Comparison of ENCODE assay signal across 8 cellular contexts in the genomic region with DNA sequence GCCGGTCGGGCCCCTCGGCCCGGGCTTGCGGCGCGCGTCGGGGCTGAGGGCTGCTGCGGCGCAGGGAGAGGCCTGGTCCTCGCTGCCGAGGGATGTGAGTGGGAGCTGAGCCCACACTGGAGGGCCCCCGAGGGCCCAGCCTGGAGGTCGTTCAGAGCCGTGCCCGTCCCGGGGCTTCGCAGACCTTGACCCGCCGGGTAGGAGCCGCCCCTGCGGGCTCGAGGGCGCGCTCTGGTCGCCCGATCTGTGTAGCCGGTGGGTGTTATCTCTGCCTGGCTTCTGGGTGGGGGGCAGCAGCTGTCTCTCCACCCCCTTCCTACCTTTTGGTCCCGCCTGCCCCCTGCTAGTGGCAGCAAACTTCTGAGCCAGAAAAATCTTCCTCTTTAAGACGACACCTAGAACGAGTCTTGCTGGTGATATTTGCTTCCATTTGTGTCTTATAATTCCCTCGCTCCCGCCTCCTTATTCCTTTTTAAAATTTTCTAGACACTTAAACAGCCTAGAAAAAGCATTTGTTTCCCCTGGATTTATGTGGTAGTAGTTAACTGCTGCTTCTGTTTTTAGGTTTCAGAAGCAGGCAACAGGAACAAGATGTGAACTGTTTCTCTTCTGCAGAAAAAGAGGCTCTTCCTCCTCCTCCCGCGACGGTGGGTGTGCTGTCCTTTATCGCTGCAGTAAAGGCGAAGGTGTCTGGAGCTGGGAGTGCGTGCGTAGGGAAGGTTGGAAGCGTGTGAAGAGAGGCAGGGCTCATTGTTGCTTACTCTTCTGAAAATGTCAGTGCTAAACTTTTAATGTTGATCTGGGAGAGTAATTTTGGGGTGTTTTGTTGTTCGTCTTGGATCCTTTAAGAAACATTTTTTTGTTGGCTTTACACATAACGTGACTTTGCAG. TPM values are rescaled to one million over a fixed set of nuclear protein-coding genes. Genes with fewer than 3 reads are reported as not detected.
DNase-seq lines count a peak whose midpoint lies in the region; ATAC-seq and TF ChIP-seq lines count a peak whose summit lies in the region.

No MANE protein-coding gene starts in this region.

- POLR2A ChIA-PET in GM10248 (lab: Yijun Ruan, JAX): no interaction called here

- peak in 1 of 2 donors; percentile 10 for TF ChIP-seq POLR2A in vagina (IDR thresholded peaks at IDR 0.05)

- peak; percentile 25 for DNase-seq in GM10248 (ENCODE audit: extremely low spot score)
- DNase-seq in NCI-H774 (lab: John Stamatoyannopoulos, UW): peak; percentile 47
- peak in 3 of 4 experiments; percentile 15 to 41 (median 15) for DNase-seq in activated naive CD4-positive, alpha-beta T cell (lab: John Stamatoyannopoulos, UW)
- peak in 1 of 2 donors; percentile 65 for DNase-seq in foreskin fibroblast
- no peak for DNase-seq in natural killer cell treated with Interleukin-12 subunit alpha and Interleukin-12 subunit beta and Interleukin-15 and Interleukin-18, amount 100 ng/mL, for 72 hours (ENCODE audit: low spot score)
- no peak for DNase-seq in vagina (ENCODE audit: extremely low spot score in 2 of 2)
- DNase-seq in GM13977 (ENCODE audit: low spot score): no peak

- H3K9me3 ChIP-seq in vagina: no peaks in the 10 kb centered on the region

- H3K27ac Mint-ChIP-seq in natural killer cell treated with Interleukin-12 subunit alpha and Interleukin-12 subunit beta and Interleukin-15 and Interleukin-18, amount 100 ng/mL, for 72 hours: peak overlapping the region; percentile 85 to 91

- CTCF ChIA-PET in GM10248 (lab: Yijun Ruan, JAX): interaction anchor here (0.6 to 6.6 kb wide), 12 partner anchors 10 to 615 kb away, joined by 3 to 71 read pairs (median 4); no protein-coding TSS in a partner anchor

- peaks cover 38 to 46% of the 10 kb centered on the region in 2 donors for H3K4me1 Mint-ChIP-seq in natural killer cell treated with Interleukin-12 subunit alpha and Interleukin-12 subunit beta and Interleukin-15 and Interleukin-18, amount 100 ng/mL, for 72 hours (ENCODE audit: low read depth in 2 of 2)

- H3K4me3 Mint-ChIP-seq in natural killer cell treated with Interleukin-12 subunit alpha and Interleukin-12 subunit beta and Interleukin-15 and Interleukin-18, amount 100 ng/mL, for 72 hours: peak overlapping the region; percentile 94

- in situ Hi-C loops in GM13977 (cut with MboI; ENCODE audit: low pct_unique_long_range_greater_than_20kb, low sequenced_read_pairs, unreplicated experiment): loop anchor here (10.0 to 25.0 kb wide), 3 partner anchors 51 to 452 kb away; partner anchors contain the start of gene PLGRKT

- H3K36me3 ChIP-seq in vagina: no peaks in the 10 kb centered on the region

- intact Hi-C loops in vagina (cut with DNase I): loop anchor here (5.0 to 10.0 kb wide), 4 partner anchors 61 to 301 kb away; partner anchors contain the start of gene RCL1

- peak overlapping the region; percentile 75 to 76 for H3K4me3 ChIP-seq in foreskin fibroblast (ENCODE audit: low read depth in 1 of 2, low read length in 2 of 2)
- peak overlapping the region; percentile 49 to 66 for H3K4me3 ChIP-seq in vagina

- peak; percentile 1 for ATAC-seq in HG02970 (IDR thresholded peaks at IDR 0.05; ENCODE audit: low FRiP score, unreplicated experiment)
- ATAC-seq in natural killer cell treated with Interleukin-12 subunit alpha and Interleukin-12 subunit beta and Interleukin-15 and Interleukin-18, amount 100 ng/mL, for 72 hours: no peak

- H3K27me3 Mint-ChIP-seq in natural killer cell treated with Interleukin-12 subunit alpha and Interleukin-12 subunit beta and Interleukin-15 and Interleukin-18, amount 100 ng/mL, for 72 hours: no peaks in the 10 kb centered on the region

- peaks cover 5% of the 10 kb centered on the region for H3K36me3 Mint-ChIP-seq in natural killer cell treated with Interleukin-12 subunit alpha and Interleukin-12 subunit beta and Interleukin-15 and Interleukin-18, amount 100 ng/mL, for 72 hours

- no peaks in the 10 kb centered on the region for H3K27me3 ChIP-seq in vagina

- H3K4me1 ChIP-seq in vagina: peaks cover 38% of the 10 kb centered on the region

- H3K9me3 Mint-ChIP-seq in natural killer cell treated with Interleukin-12 subunit alpha and Interleukin-12 subunit beta and Interleukin-15 and Interleukin-18, amount 100 ng/mL, for 72 hours: no peaks in the 10 kb centered on the region

- peak overlapping the region; percentile 94 for H3K27ac ChIP-seq in vagina

- no peak for TF ChIP-seq CTCF in GM10248 (IDR thresholded peaks at IDR 0.05; ENCODE audit: control extremely low read depth, extremely low read depth, low read depth, missing control alignments)
- TF ChIP-seq CTCF in foreskin fibroblast (IDR thresholded peaks at IDR 0.05; ENCODE audit: low read depth, low read length): no peak
- no peak for TF ChIP-seq CTCF in vagina (IDR thresholded peaks at IDR 0.05)
- TF ChIP-seq CTCF in GM13977 (IDR thresholded peaks at IDR 0.05; ENCODE audit: extremely low read depth, insufficient read depth, missing control alignments): no peak

RNA-seq across cellular contexts. Expression of gene JAK2, which starts 0.5 kb away (rescaled TPM):
- total RNA-seq in natural killer cell treated with Interleukin-12 subunit alpha and Interleukin-12 subunit beta and Interleukin-15 and Interleukin-18, amount 100 ng/mL, for 72 hours: 10 to 100 TPM; 34.6 to 35.9 TPM
- 25.8 TPM for total RNA-seq in vagina

Comparison
In these comparisons a context has a peak if more than half of its experiments do, and no peak if none do; other contexts are left out.
1. DNase-seq: peak in GM10248 (single experiment), NCI-H774 (single experiment) and activated naive CD4-positive, alpha-beta T cell (3 of 4); none in natural killer cell treated with Interleukin-12 subunit alpha and Interleukin-12 subunit beta and Interleukin-15 and Interleukin-18, amount 100 ng/mL, for 72 hours (single experiment), vagina (0 of 2) and GM13977 (single experiment).